In the genomic region with DNA sequence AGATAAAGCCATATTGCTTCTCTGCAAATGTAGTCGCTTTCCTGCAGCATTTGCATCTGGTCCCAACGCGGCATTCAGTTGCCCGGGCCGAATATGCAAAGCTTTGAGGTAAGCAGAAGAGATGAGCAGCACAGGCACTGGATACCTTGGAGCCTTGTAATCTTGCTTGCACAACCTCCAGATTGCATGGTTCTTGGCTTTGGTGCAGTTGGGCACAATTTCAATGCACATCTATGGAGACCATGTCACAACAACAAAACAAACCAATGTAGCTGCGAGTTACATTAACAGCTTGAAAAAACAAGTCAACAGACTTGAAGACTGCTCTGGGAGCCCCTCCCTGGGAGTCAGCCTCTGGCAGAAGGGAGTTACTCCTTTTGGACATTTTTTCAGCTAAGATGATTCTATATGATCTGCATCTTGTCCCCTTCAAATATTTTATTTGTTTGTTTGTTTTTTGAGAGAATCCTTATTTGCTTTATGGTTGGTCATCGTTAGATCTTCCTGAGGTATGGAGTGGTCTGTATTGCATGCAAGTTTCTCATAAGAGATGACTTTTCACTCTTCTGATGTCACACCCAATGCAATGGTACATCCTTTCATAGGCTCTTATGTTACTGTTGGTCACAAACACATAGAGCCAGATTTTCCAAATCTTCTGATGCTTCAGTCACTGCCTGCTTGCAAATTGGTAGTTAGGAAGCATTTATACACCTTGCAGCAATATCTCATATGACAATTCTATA, we compare ENCODE assay signal across 19 cellular contexts.
DNase-seq lines count a peak whose midpoint lies in the region; TF ChIP-seq lines count a peak whose summit lies in the region.
"Had no signal": no experiment of that assay in that cellular context is flagged by ENCODE, and none has a peak within 500 bp of the region (broad histone marks: within the 10 kb centered on the region; RNA-seq: fewer than 3 reads in every experiment).

No MANE protein-coding gene starts in this region.

- no peak overlapping the region for H3K4me3 ChIP-seq in LNCaP clone FGC (ENCODE audit: low read depth, low read length)
- no peak overlapping the region for H3K4me3 ChIP-seq in fibroblast of mammary gland (ENCODE audit: control insufficient read depth, low read depth, low read length)
- H3K4me3 ChIP-seq in lower leg skin (ENCODE audit: low read depth, poor library complexity, severe bottlenecking), result no peak overlapping the region
- H3K4me3 ChIP-seq: SJSA1, upper lobe of right lung had no signal

- intact Hi-C loops in lower leg skin (cut with DNase I; ENCODE audit: low total_unique reads), result no loop called here

- WGBS in lower leg skin, 2 donors, result 27 to 35% methylated on average over 7 of the region's 7 CpGs

- no peak for TF ChIP-seq CTCF in 22Rv1 (IDR thresholded peaks at IDR 0.05)
- no peak for TF ChIP-seq CTCF in LNCaP clone FGC (IDR thresholded peaks at IDR 0.05; ENCODE audit: control insufficient read depth, extremely low read depth, insufficient read depth)
- no peak for TF ChIP-seq CTCF in fibroblast of mammary gland (conservative IDR thresholded peaks at IDR 0.05; ENCODE audit: control insufficient read depth, insufficient read depth, low read depth, low read length)
- TF ChIP-seq CTCF in lower leg skin (IDR thresholded peaks at IDR 0.05), result no peak

- peak overlapping the region; percentile 61 for H3K27ac ChIP-seq in 22Rv1
- H3K27ac ChIP-seq: brain microvascular endothelial cell, SJSA1, upper lobe of right lung had no signal

- TF ChIP-seq POLR2A in lower leg skin (IDR thresholded peaks at IDR 0.05), result no peak

- peak; percentile 52 for DNase-seq in LNCaP clone FGC (ENCODE audit: low read depth)
- DNase-seq in fibroblast of mammary gland (ENCODE audit: low read depth), result peak; percentile 85
- DNase-seq in lower leg skin (ENCODE audit: low spot score in 2 of 2), result peak; percentile 85 to 91
- no peak for DNase-seq in NCI-H524 (lab: John Stamatoyannopoulos, UW)
- no peak for DNase-seq in NCI-H345 treated with DMSO at 0.1 percent for 48 hours (lab: John Stamatoyannopoulos, UW; ENCODE audit: unreplicated experiment)
- DNase-seq in HT-29 (ENCODE audit: low spot score), result no peak
- DNase-seq in LoVo (ENCODE audit: low spot score), result no peak
- DNase-seq: activated CD8-positive, alpha-beta T cell treated with anti-CD3 and anti-CD28 coated beads, Interleukin-2, amount 10 ng/mL, durations not matched to agents 7 days and 5 days; activated naive CD4-positive, alpha-beta T cell treated with Interleukin-2 at 50 U/mL for 16 hours; effector memory CD4-positive, alpha-beta T cell; glutamatergic neuron; NCI-H1092 treated with DMSO at 0.1 percent for 48 hours; NCI-H2171 treated with DMSO at 0.1 percent for 48 hours; nephron progenitor cell; stimulated activated CD4-positive, alpha-beta T cell treated with anti-CD3 and anti-CD28 coated beads, Interleukin-4, amount 100 ng/mL, for 4 hours; upper lobe of right lung had no signal

Comparison
In these comparisons a context has a peak if more than half of its experiments do, and no peak if none do; other contexts are left out.
1. DNase-seq: peak in LNCaP clone FGC (single experiment), fibroblast of mammary gland (single experiment) and lower leg skin (2 of 2); none in NCI-H524 (0 of 2), NCI-H345 treated with DMSO at 0.1 percent for 48 hours (single experiment), HT-29 (single experiment) and LoVo (single experiment).